Comparison of ENCODE assay signal across 1 cellular context in the genomic region with DNA sequence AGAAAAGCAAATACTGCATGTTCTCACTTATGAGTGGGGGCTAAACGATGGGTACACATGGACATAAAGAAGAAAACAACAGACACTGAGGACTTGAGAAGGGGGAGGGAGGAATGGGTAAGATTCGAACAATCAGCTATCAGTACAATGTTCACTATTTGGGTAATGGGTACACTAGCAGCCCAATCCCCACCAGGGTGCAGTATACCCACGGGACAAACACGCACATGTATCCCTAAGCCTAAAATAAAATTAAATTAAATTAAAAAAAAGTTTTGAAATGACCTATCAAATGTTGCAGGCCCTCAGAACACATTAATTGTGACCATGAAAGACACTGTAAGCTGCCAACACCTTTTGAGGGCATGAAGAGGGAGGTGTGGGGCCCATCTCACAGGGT.
TF ChIP-seq lines count a peak whose summit lies in the region.

No MANE protein-coding gene starts in this region.

TF ChIP-seq in GM23338, 12 proteins besides CTCF, POLR2A, EP300 and RAD21 (continued from another document):
- TF ChIP-seq, protein P1, sequence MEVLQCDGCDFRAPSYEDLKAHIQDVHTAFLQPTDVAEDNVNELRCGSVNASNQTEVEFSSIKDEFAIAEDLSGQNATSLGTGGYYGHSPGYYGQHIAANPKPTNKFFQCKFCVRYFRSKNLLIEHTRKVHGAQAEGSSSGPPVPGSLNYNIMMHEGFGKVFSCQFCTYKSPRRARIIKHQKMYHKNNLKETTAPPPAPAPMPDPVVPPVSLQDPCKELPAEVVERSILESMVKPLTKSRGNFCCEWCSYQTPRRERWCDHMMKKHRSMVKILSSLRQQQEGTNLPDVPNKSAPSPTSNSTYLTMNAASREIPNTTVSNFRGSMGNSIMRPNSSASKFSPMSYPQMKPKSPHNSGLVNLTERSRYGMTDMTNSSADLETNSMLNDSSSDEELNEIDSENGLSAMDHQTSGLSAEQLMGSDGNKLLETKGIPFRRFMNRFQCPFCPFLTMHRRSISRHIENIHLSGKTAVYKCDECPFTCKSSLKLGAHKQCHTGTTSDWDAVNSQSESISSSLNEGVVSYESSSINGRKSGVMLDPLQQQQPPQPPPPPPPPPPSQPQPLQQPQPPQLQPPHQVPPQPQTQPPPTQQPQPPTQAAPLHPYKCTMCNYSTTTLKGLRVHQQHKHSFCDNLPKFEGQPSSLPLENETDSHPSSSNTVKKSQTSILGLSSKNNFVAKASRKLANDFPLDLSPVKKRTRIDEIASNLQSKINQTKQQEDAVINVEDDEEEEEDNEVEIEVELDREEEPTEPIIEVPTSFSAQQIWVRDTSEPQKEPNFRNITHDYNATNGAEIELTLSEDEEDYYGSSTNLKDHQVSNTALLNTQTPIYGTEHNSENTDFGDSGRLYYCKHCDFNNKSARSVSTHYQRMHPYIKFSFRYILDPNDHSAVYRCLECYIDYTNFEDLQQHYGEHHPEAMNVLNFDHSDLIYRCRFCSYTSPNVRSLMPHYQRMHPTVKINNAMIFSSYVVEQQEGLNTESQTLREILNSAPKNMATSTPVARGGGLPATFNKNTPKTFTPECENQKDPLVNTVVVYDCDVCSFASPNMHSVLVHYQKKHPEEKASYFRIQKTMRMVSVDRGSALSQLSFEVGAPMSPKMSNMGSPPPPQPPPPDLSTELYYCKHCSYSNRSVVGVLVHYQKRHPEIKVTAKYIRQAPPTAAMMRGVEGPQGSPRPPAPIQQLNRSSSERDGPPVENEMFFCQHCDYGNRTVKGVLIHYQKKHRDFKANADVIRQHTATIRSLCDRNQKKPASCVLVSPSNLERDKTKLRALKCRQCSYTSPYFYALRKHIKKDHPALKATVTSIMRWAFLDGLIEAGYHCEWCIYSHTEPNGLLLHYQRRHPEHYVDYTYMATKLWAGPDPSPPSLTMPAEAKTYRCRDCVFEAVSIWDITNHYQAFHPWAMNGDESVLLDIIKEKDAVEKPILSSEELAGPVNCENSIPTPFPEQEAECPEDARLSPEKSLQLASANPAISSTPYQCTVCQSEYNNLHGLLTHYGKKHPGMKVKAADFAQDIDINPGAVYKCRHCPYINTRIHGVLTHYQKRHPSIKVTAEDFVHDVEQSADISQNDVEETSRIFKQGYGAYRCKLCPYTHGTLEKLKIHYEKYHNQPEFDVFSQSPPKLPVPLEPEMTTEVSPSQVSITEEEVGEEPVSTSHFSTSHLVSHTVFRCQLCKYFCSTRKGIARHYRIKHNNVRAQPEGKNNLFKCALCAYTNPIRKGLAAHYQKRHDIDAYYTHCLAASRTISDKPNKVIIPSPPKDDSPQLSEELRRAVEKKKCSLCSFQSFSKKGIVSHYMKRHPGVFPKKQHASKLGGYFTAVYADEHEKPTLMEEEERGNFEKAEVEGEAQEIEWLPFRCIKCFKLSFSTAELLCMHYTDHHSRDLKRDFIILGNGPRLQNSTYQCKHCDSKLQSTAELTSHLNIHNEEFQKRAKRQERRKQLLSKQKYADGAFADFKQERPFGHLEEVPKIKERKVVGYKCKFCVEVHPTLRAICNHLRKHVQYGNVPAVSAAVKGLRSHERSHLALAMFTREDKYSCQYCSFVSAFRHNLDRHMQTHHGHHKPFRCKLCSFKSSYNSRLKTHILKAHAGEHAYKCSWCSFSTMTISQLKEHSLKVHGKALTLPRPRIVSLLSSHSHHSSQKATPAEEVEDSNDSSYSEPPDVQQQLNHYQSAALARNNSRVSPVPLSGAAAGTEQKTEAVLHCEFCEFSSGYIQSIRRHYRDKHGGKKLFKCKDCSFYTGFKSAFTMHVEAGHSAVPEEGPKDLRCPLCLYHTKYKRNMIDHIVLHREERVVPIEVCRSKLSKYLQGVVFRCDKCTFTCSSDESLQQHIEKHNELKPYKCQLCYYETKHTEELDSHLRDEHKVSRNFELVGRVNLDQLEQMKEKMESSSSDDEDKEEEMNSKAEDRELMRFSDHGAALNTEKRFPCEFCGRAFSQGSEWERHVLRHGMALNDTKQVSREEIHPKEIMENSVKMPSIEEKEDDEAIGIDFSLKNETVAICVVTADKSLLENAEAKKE (CRISPR knock-in tag; IDR thresholded peaks at IDR 0.05) = no peak
- TF ChIP-seq ZNF331 (CRISPR knock-in tag; IDR thresholded peaks at IDR 0.05; ENCODE audit: low read depth) (no peak), NANOG (IDR thresholded peaks at IDR 0.05; ENCODE audit: borderline replicate concordance) (no peak), EZH2phosphoT487 (IDR thresholded peaks at IDR 0.05; ENCODE audit: unreplicated experiment) (no peak), EZH2 (IDR thresholded peaks at IDR 0.05; ENCODE audit: low read depth, unreplicated experiment) (no peak), POLR2AphosphoS5 (IDR thresholded peaks at IDR 0.05; ENCODE audit: low read depth) (no peak), CREB1 (CRISPR knock-in tag; IDR thresholded peaks at IDR 0.05; ENCODE audit: low read depth) (no peak), ZNF114 (CRISPR knock-in tag; IDR thresholded peaks at IDR 0.05) (no peak)
- TF ChIP-seq, protein P2, sequence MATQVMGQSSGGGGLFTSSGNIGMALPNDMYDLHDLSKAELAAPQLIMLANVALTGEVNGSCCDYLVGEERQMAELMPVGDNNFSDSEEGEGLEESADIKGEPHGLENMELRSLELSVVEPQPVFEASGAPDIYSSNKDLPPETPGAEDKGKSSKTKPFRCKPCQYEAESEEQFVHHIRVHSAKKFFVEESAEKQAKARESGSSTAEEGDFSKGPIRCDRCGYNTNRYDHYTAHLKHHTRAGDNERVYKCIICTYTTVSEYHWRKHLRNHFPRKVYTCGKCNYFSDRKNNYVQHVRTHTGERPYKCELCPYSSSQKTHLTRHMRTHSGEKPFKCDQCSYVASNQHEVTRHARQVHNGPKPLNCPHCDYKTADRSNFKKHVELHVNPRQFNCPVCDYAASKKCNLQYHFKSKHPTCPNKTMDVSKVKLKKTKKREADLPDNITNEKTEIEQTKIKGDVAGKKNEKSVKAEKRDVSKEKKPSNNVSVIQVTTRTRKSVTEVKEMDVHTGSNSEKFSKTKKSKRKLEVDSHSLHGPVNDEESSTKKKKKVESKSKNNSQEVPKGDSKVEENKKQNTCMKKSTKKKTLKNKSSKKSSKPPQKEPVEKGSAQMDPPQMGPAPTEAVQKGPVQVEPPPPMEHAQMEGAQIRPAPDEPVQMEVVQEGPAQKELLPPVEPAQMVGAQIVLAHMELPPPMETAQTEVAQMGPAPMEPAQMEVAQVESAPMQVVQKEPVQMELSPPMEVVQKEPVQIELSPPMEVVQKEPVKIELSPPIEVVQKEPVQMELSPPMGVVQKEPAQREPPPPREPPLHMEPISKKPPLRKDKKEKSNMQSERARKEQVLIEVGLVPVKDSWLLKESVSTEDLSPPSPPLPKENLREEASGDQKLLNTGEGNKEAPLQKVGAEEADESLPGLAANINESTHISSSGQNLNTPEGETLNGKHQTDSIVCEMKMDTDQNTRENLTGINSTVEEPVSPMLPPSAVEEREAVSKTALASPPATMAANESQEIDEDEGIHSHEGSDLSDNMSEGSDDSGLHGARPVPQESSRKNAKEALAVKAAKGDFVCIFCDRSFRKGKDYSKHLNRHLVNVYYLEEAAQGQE (IDR thresholded peaks at IDR 0.05; ENCODE audit: unreplicated experiment) = no peak
TF ChIP-seq in GM23338: peak in this region for 0.
